17 cellular contexts compared by ENCODE assay signal in genomic region chr1:7581754-7582264, GRCh38.
DNase-seq lines count a peak whose midpoint lies in the region; ATAC-seq and TF ChIP-seq lines count a peak whose summit lies in the region.
"Had no signal": no experiment of that assay in that cellular context is flagged by ENCODE, and none has a peak within 500 bp of the region (broad histone marks: within the 10 kb centered on the region; RNA-seq: fewer than 3 reads in every experiment).

No MANE protein-coding gene starts in this region.

- H3K9me3 ChIP-seq in BLaER1 (peaks cover 6% of the 10 kb centered on the region; the same call in 1 of the 2 replicates), adipocyte (ENCODE audit: control insufficient read depth, low read length) (no peaks in the 10 kb centered on the region), A673 (ENCODE audit: low read depth, low read length, poor library complexity, severe bottlenecking) (no peaks in the 10 kb centered on the region)

- DNase-seq in adipocyte (ENCODE audit: low read depth) (no peak), Right ventricle myocardium superior (peak; percentile 40), pons (ENCODE audit: low spot score) (peak; percentile 11), NCI-H2029 (lab: John Stamatoyannopoulos, UW) (no peak), A673 (ENCODE audit: low spot score) (no peak), activated gamma-delta T cell treated with Interleukin-2 at 50 U/mL for 16 hours (no peak)
- DNase-seq in activated CD4-positive, alpha-beta T cell treated with anti-CD3 and anti-CD28 coated beads for 1 hour: no peak
- DNase-seq: activated CD4-positive, alpha-beta T cell treated with anti-CD3 and anti-CD28 coated beads, Interleukin-2, amount 50 U/mL, for 1 hour; activated T-cell treated with anti-CD3 and anti-CD28 coated beads, Interleukin-2, amount 50 U/mL, for 1 hour; AML-193; DMS 273 treated with DMSO at 0.1 percent for 48 hours; immature natural killer cell; NCI-H1105 treated with DMSO at 0.1 percent for 48 hours; NCI-H226; stimulated activated CD4-positive, alpha-beta T cell treated with anti-CD3 and anti-CD28 coated beads, Interleukin-15, amount 100 ng/mL, for 24 hours had no signal

- H3K4me2 ChIP-seq in BLaER1: peak overlapping the region; percentile 35

- intact Hi-C loops in Right ventricle myocardium superior (cut with DNase I) (no loop called here), A673 (cut with micrococcal nuclease; ENCODE audit: unreplicated experiment) (no loop called here)

- H3K4me3 ChIP-seq in BLaER1 (no peak overlapping the region), adipocyte (ENCODE audit: low read length) (peak overlapping the region; percentile 12), A673 (ENCODE audit: low read depth, low read length, poor library complexity, severe bottlenecking) (no peak overlapping the region)
- H3K4me3 ChIP-seq: K562 had no signal

- POLR2A ChIA-PET in A673 (lab: Charles Lee; ENCODE audit: low non-redundant PET): no interaction called here

- H3K27ac ChIP-seq in BLaER1 (no peak overlapping the region), A673 (ENCODE audit: low read depth, low read length, poor library complexity, severe bottlenecking) (no peak overlapping the region)

- CTCF ChIA-PET in A673 (lab: Charles Lee): no interaction called here

- ATAC-seq in Right ventricle myocardium superior (ENCODE audit: poor library complexity): peak; percentile 26

- TF ChIP-seq CTCF in A673 (conservative IDR thresholded peaks at IDR 0.05; ENCODE audit: low read depth, low read length): no peak

- H3K9ac ChIP-seq in BLaER1 (no peak overlapping the region), adipocyte (ENCODE audit: low read length) (no peak overlapping the region)

- H3K4me1 ChIP-seq in BLaER1 (peaks cover 72% of the 10 kb centered on the region), adipocyte (ENCODE audit: control insufficient read depth, insufficient read depth, low read length) (peaks cover 19% of the 10 kb centered on the region), A673 (ENCODE audit: insufficient read depth, low read length, poor library complexity, severe bottlenecking) (no peaks in the 10 kb centered on the region)

- H4K20me1 ChIP-seq in BLaER1: no peaks in the 10 kb centered on the region

- no TSS peak for BruUV-seq in A673 (replicated peaks; lab: Mats Ljungman, UMichigan)

- no peaks in the 10 kb centered on the region for H3K27me3 ChIP-seq in BLaER1
- peaks cover 23% of the 10 kb centered on the region for H3K27me3 ChIP-seq in adipocyte (replicated peaks; ENCODE audit: control insufficient read depth, insufficient read depth, low read length)
- no peaks in the 10 kb centered on the region for H3K27me3 ChIP-seq in A673 (replicated peaks; ENCODE audit: insufficient read depth, low read depth, low read length, poor library complexity)

- H3K36me3 ChIP-seq in BLaER1 (no peaks in the 10 kb centered on the region), adipocyte (ENCODE audit: control insufficient read depth, insufficient read depth, low read length, severe bottlenecking) (no peaks in the 10 kb centered on the region), A673 (ENCODE audit: insufficient read depth, low read length, poor library complexity, severe bottlenecking) (no peaks in the 10 kb centered on the region)

Comparison
In these comparisons a context has a peak if more than half of its experiments do, and no peak if none do; other contexts are left out.
1. DNase-seq: peak in Right ventricle myocardium superior (single experiment) and pons (single experiment); none in adipocyte (single experiment), NCI-H2029 (single experiment), activated CD4-positive, alpha-beta T cell treated with anti-CD3 and anti-CD28 coated beads for 1 hour (single experiment), A673 (single experiment) and activated gamma-delta T cell treated with Interleukin-2 at 50 U/mL for 16 hours (single experiment).